ENCODE assay signal across 8 cellular contexts in genomic region chr4:165328101-165328425, GRCh38. TPM values are rescaled to one million over a fixed set of nuclear protein-coding genes. Genes with fewer than 3 reads are reported as not detected.
DNase-seq lines count a peak whose midpoint lies in the region; ATAC-seq and TF ChIP-seq lines count a peak whose summit lies in the region.

No MANE protein-coding gene starts in this region.

- H3K27me3 ChIP-seq in H9 (ENCODE audit: insufficient read depth, low read length) = no peaks in the 10 kb centered on the region
- no peaks in the 10 kb centered on the region for H3K27me3 ChIP-seq in SJSA1 (replicated peaks)
- H3K27me3 ChIP-seq in iPS-15b (ENCODE audit: control insufficient read depth, insufficient read depth, low read length) = no peaks in the 10 kb centered on the region
- no peaks in the 10 kb centered on the region for H3K27me3 ChIP-seq in testis

- H3K9me3 ChIP-seq in H9 (ENCODE audit: control insufficient read depth, low read depth, low read length) (no peaks in the 10 kb centered on the region), SJSA1 (replicated peaks) (no peaks in the 10 kb centered on the region), iPS-15b (ENCODE audit: control insufficient read depth, insufficient read depth, low read length) (no peaks in the 10 kb centered on the region), testis (no peaks in the 10 kb centered on the region)

- H3K4me1 Mint-ChIP-seq in H9 = peaks cover 44 to 47% of the 10 kb centered on the region in 2 experiments
- H3K4me1 Mint-ChIP-seq in activated T-cell treated with anti-CD3 and anti-CD28 coated beads, Interleukin-2, amount 50 U/mL, for 72 hours (ENCODE audit: low read depth) = peaks cover 30% of the 10 kb centered on the region

- peak overlapping the region; percentile 73 for H3K4me3 ChIP-seq in SJSA1
- H3K4me3 ChIP-seq in iPS-15b (ENCODE audit: low read depth, low read length) = peak overlapping the region; percentile 99
- H3K4me3 ChIP-seq in testis = peak overlapping the region; percentile 77 to 89

- peak overlapping the region; percentile 5 for H3K23ac ChIP-seq in H9 (ENCODE audit: insufficient read length, low read depth, low read length)

- peak overlapping the region; percentile 94 for H3K4me2 ChIP-seq in H9 (ENCODE audit: insufficient read depth, insufficient read length, low read length)

- H2AK5ac ChIP-seq in H9 (ENCODE audit: insufficient read length, low read length) = peak overlapping the region; percentile 16

- no peak for ATAC-seq in HG02571 (IDR thresholded peaks at IDR 0.05; ENCODE audit: unreplicated experiment)
- ATAC-seq in activated T-cell treated with anti-CD3 and anti-CD28 coated beads, Interleukin-2, amount 50 U/mL, for 72 hours (replicated peaks in 1 of 2) = no peak

- peaks cover 49% of the 10 kb centered on the region for H3K79me2 ChIP-seq in H9 (ENCODE audit: insufficient read depth, low read length)

- no peaks in the 10 kb centered on the region; the same call in 1 of the 2 replicates for H3K4me1 ChIP-seq in H9 (ENCODE audit: insufficient read depth, low read length)
- H3K4me1 ChIP-seq in SJSA1 (replicated peaks) = peaks cover 19% of the 10 kb centered on the region
- peaks cover 11% of the 10 kb centered on the region for H3K4me1 ChIP-seq in iPS-15b (ENCODE audit: control insufficient read depth, insufficient read depth, low read length)
- peaks cover 16% of the 10 kb centered on the region for H3K4me1 ChIP-seq in testis

- H3T11ph ChIP-seq in H9 (ENCODE audit: low read length) = no peak overlapping the region

- no peaks in the 10 kb centered on the region for H4K20me1 ChIP-seq in H9 (ENCODE audit: control insufficient read depth, insufficient read depth, insufficient read length)

- WGBS in H9 (ENCODE audit: extremely low coverage, insufficient read length, low lambda C conversion rate) = no CpG with 5 or more reads among the region's 7 CpGs
- 0 to 1% methylated on average over 7 of the region's 7 CpGs for WGBS in testis, 2 donors

- no peak overlapping the region for H4K91ac ChIP-seq in H9 (ENCODE audit: insufficient read length, low read depth, low read length)

- TF ChIP-seq POLR2A in testis (IDR thresholded peaks at IDR 0.05) = no peak

- H3K9me3 Mint-ChIP-seq in H9 = no peaks in the 10 kb centered on the region
- H3K9me3 Mint-ChIP-seq in activated T-cell treated with anti-CD3 and anti-CD28 coated beads, Interleukin-2, amount 50 U/mL, for 72 hours = no peaks in the 10 kb centered on the region

- H3K36me3 Mint-ChIP-seq in H9 (ENCODE audit: insufficient read depth in 1 of 3, low read depth in 3 of 3) = peaks cover 21 to 26% (median 23%) of the 10 kb centered on the region in 3 experiments
- peaks cover 10 to 21% of the 10 kb centered on the region in 2 donors for H3K36me3 Mint-ChIP-seq in activated T-cell treated with anti-CD3 and anti-CD28 coated beads, Interleukin-2, amount 50 U/mL, for 72 hours (ENCODE audit: insufficient read depth in 2 of 2)

- H4K5ac ChIP-seq in H9 (ENCODE audit: insufficient read length, low read depth, low read length) = peak overlapping the region; percentile 30

- no peaks in the 10 kb centered on the region for H3K27me3 Mint-ChIP-seq in H9 (ENCODE audit: low read depth)
- no peaks in the 10 kb centered on the region for H3K27me3 Mint-ChIP-seq in activated T-cell treated with anti-CD3 and anti-CD28 coated beads, Interleukin-2, amount 50 U/mL, for 72 hours (ENCODE audit: low read depth)

- no peak overlapping the region for H2BK20ac ChIP-seq in H9 (ENCODE audit: low read depth, low read length, poor library complexity, severe bottlenecking)

- intact Hi-C loops in testis (cut with DNase I; ENCODE audit: low total_unique reads) = no loop called here

- H3K23me2 ChIP-seq in H9 (ENCODE audit: insufficient read length, low read depth, low read length, poor library complexity, severe bottlenecking) = peaks cover 11% of the 10 kb centered on the region

- H3K79me1 ChIP-seq in H9 (ENCODE audit: insufficient read depth, low read depth, low read length, poor library complexity, severe bottlenecking) = no peaks in the 10 kb centered on the region

- H3K27ac ChIP-seq in H9 (ENCODE audit: insufficient read length, low read depth, low read length) (peak overlapping the region; percentile 69), SJSA1 (no peak overlapping the region), testis (peak overlapping the region; percentile 89 to 91)

- H3K14ac ChIP-seq in H9 (ENCODE audit: insufficient read depth, low read length) = no peak overlapping the region

- no peak for TF ChIP-seq CTCF in H9 (conservative IDR thresholded peaks at IDR 0.05)
- no peak for TF ChIP-seq CTCF in testis (IDR thresholded peaks at IDR 0.05)

- no peak for DNase-seq in H9
- no peak for DNase-seq in SJSA1 (ENCODE audit: low read depth in 1 of 2, low spot score in 2 of 2)
- no peak for DNase-seq in testis
- no peak for DNase-seq in NCI-H187 treated with DMSO at 0.1 percent for 48 hours (lab: John Stamatoyannopoulos, UW)
- no peak for DNase-seq in activated T-cell treated with anti-CD3 and anti-CD28 coated beads, Interleukin-2, amount 50 U/mL, for 72 hours
- DNase-seq in SK-N-DZ (ENCODE audit: low spot score) = no peak

- H2BK120ac ChIP-seq in H9 (ENCODE audit: low read depth, low read length, poor library complexity, severe bottlenecking) = no peak overlapping the region

- H2BK15ac ChIP-seq in H9 (ENCODE audit: low read depth, low read length) = no peak overlapping the region

- H3K36me3 ChIP-seq in SJSA1 (no peaks in the 10 kb centered on the region; the same call in 1 of the 2 replicates), iPS-15b (ENCODE audit: control insufficient read depth, insufficient read depth, low read length) (no peaks in the 10 kb centered on the region), testis (ENCODE audit: low read depth, missing control alignments) (no peaks in the 10 kb centered on the region)

- H3K27ac Mint-ChIP-seq in H9 = no peak overlapping the region
- no peak overlapping the region for H3K27ac Mint-ChIP-seq in activated T-cell treated with anti-CD3 and anti-CD28 coated beads, Interleukin-2, amount 50 U/mL, for 72 hours

- H2BK12ac ChIP-seq in H9 (ENCODE audit: insufficient read length, low read depth, low read length) = no peak overlapping the region

- peak overlapping the region; percentile 22 for H3K56ac ChIP-seq in H9 (ENCODE audit: insufficient read length, low read depth, low read length)

- H4K8ac ChIP-seq in H9 (replicated peaks; ENCODE audit: insufficient read length, low read depth, low read length) = peak overlapping the region; percentile 11

- H2AFZ ChIP-seq in H9 (ENCODE audit: low read length) = no peak overlapping the region

- H3K4me3 Mint-ChIP-seq in H9 = no peak overlapping the region
- no peak overlapping the region for H3K4me3 Mint-ChIP-seq in activated T-cell treated with anti-CD3 and anti-CD28 coated beads, Interleukin-2, amount 50 U/mL, for 72 hours

- no peak overlapping the region for H2BK5ac ChIP-seq in H9 (ENCODE audit: insufficient read length, low read length)

- H3K4ac ChIP-seq in H9 (ENCODE audit: low read depth, low read length) = no peak overlapping the region

- H3K18ac ChIP-seq in H9 (ENCODE audit: insufficient read length, low read depth, low read length) = no peak overlapping the region

- H3K9ac ChIP-seq in H9 (ENCODE audit: extremely low read depth, insufficient read length, low read length) (peak overlapping the region; percentile 98), iPS-15b (ENCODE audit: low read depth, low read length) (peak overlapping the region; percentile 93)

RNA-seq across cellular contexts. Expression of gene MSMO1, which starts 0.6 kb away (rescaled TPM):
- total RNA-seq in H9 (2021) (68.3 and 79.3 TPM in 2 replicates), testis (10 to 100 TPM; 77.5 to 85.0 TPM)
- total RNA-seq in SJSA1 (2014; rRNA removed; shearing (Covaris generic)) = 25.9 and 30.5 TPM in 2 replicates
- polyA plus RNA-seq in testis (ENCODE audit: insufficient read depth, low read depth, low replicate concordance) = 60.9 TPM
- total RNA-seq in activated T-cell treated with anti-CD3 and anti-CD28 coated beads, Interleukin-2, amount 50 U/mL, for 72 hours = 10 to 100 TPM; 21.0 to 23.7 TPM
- 129 and 134 TPM in 2 replicates for polyA plus RNA-seq in SK-N-DZ (2014; cell fraction: cytosol; rRNA removed)
- 54.2 and 64.7 TPM in 2 replicates for polyA plus RNA-seq in SK-N-DZ (2014; cell fraction: nucleus; rRNA removed)

RNA-seq across cellular contexts. Expression of gene CPE, which starts 50.7 kb away (rescaled TPM):
- total RNA-seq in H9 (2021) (10.0 and 11.6 TPM in 2 replicates), testis (100 to 1,000 TPM; 324 to 589 TPM)
- 15.2 and 21.6 TPM in 2 replicates for total RNA-seq in SJSA1 (2014; rRNA removed; shearing (Covaris generic))
- 290 TPM for polyA plus RNA-seq in testis (ENCODE audit: insufficient read depth, low read depth, low replicate concordance)
- total RNA-seq in activated T-cell treated with anti-CD3 and anti-CD28 coated beads, Interleukin-2, amount 50 U/mL, for 72 hours = not detected
- polyA plus RNA-seq in SK-N-DZ (2014; cell fraction: cytosol; rRNA removed) = 106 and 113 TPM in 2 replicates
- polyA plus RNA-seq in SK-N-DZ (2014; cell fraction: nucleus; rRNA removed) = 38.1 and 46.7 TPM in 2 replicates

Comparison
In these comparisons a context has a peak if more than half of its experiments do, and no peak if none do; other contexts are left out.
1. RNA of gene CPE, which starts 50.7 kb away (total RNA-seq): 324 to 589 TPM in testis; 15.2 to 21.6 TPM in SJSA1, 10.0 to 11.6 TPM in H9 and not detected in activated T-cell treated with anti-CD3 and anti-CD28 coated beads, Interleukin-2, amount 50 U/mL, for 72 hours; every median in the first group is over 10 times any median in the second.
2. Peak in every context shown above with its lines, with median percentiles within 50 percentile points of each other: H3K4me3 ChIP-seq.